ENCODE assay signal across 27 cellular contexts in the genomic region with DNA sequence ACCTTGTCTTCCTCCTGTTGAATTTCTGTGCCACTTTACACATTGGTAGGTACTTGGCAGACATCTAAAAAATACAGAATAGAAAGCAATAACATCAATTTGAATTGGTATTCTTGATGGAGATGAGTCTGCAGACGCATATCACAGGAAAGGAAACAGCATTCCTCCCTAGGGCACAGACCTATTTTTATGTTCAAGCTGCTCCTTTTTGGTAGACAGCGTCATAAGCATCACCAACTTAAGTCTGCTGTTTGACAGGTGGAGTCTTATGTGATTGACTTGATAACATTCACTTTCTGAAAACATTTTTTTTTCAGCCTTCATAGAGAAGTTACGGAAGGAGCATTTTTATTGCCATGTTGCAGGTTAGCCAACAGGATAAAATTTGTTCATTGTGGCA.
"Had no signal": no experiment of that assay in that cellular context is flagged by ENCODE, and none has a peak within 500 bp of the region (broad histone marks: within the 10 kb centered on the region; RNA-seq: fewer than 3 reads in every experiment).

No MANE protein-coding gene starts in this region.

- H3K36me3 Mint-ChIP-seq: natural killer cell; stimulated activated effector memory CD8-positive, alpha-beta T cell treated with anti-CD3 and anti-CD28 coated beads, Interleukin-12 subunit alpha, Interleukin-12 subunit beta, amount 100 ng/mL, for 72 hours; stimulated activated naive B cell treated with anti-CD40 and anti-IgM and Interleukin-4, amounts not matched to agents 10 μg/mL and 1 μg/mL and 100 μg/mL, for 72 hours had no signal

- H3K4me3 ChIP-seq: pancreas, prostate gland, right lobe of liver, sigmoid colon, stomach, thoracic aorta, thyroid gland, tibial nerve, upper lobe of left lung, vagina had no signal

- H3K9me3 ChIP-seq: neutrophil, pancreas, prostate gland, right lobe of liver, sigmoid colon, thoracic aorta, thyroid gland, tibial nerve, vagina had no signal

- H3K36me3 ChIP-seq: neutrophil, pancreas, prostate gland, right lobe of liver, sigmoid colon, stomach, thoracic aorta, thyroid gland, tibial nerve, upper lobe of left lung, vagina had no signal

- H3K4me1 ChIP-seq: pancreas, prostate gland, sigmoid colon, stomach, tibial nerve, upper lobe of left lung, vagina had no signal

- H3K27me3 Mint-ChIP-seq: stimulated activated naive CD8-positive, alpha-beta T cell treated with anti-CD3 and anti-CD28 coated beads, Interleukin-15, Interleukin-2, amounts not matched to agents 100 ng/mL and 50 ng/mL, for 24 hours had no signal

- H3K27ac ChIP-seq: neutrophil, pancreas, prostate gland, right lobe of liver, sigmoid colon, stomach, thoracic aorta, thyroid gland, tibial nerve, upper lobe of left lung, vagina had no signal

- H3K4me1 Mint-ChIP-seq: natural killer cell; nephron; neural crest cell; stimulated activated effector memory CD8-positive, alpha-beta T cell treated with anti-CD3 and anti-CD28 coated beads, Interleukin-12 subunit alpha, Interleukin-12 subunit beta, amount 100 ng/mL, for 72 hours had no signal

- H3K9me3 Mint-ChIP-seq: stimulated activated effector memory CD8-positive, alpha-beta T cell treated with anti-CD3 and anti-CD28 coated beads, Interleukin-12 subunit alpha, Interleukin-12 subunit beta, amount 100 ng/mL, for 72 hours had no signal

- H3K27ac Mint-ChIP-seq: natural killer cell; nephron; stimulated activated effector memory CD8-positive, alpha-beta T cell treated with anti-CD3 and anti-CD28 coated beads, Interleukin-12 subunit alpha, Interleukin-12 subunit beta, amount 100 ng/mL, for 72 hours; stimulated activated naive B cell treated with anti-CD40 and anti-IgM and Interleukin-4, amounts not matched to agents 10 μg/mL and 1 μg/mL and 100 μg/mL, for 72 hours; stimulated activated naive CD8-positive, alpha-beta T cell treated with anti-CD3 and anti-CD28 coated beads, Interleukin-15, Interleukin-2, amounts not matched to agents 100 ng/mL and 50 ng/mL, for 24 hours had no signal

- FAIRE-seq: pancreas, small intestine, urothelium cell line had no signal

- DNase-seq: natural killer cell; nucleus accumbens; pancreas; right cardiac atrium; right lobe of liver; sigmoid colon; small intestine; stimulated activated CD4-positive, alpha-beta T cell treated with anti-CD3 and anti-CD28 coated beads, Interleukin-15, amount 100 ng/mL, for 24 hours; stimulated activated CD4-positive, alpha-beta T cell treated with anti-CD3 and anti-CD28 coated beads, Interleukin-2, amount 100 ng/mL, for 24 hours; stimulated activated CD4-positive, alpha-beta T cell treated with anti-CD3 and anti-CD28 coated beads, Interleukin-2, amount 100 ng/mL, for 48 hours; stimulated activated CD4-positive, alpha-beta T cell treated with anti-CD3 and anti-CD28 coated beads, Interleukin-4, amount 100 ng/mL, for 24 hours; stimulated activated naive B cell treated with anti-CD40 and anti-IgM and Interleukin-4, amounts not matched to agents 10 μg/mL and 1 μg/mL and 100 μg/mL, for 72 hours; stimulated activated naive CD4-positive, alpha-beta T cell treated with Interleukin-2 at 50 U/mL for 16 hours; stomach; thyroid gland; trophoblast cell; upper lobe of left lung had no signal

- H3K27me3 ChIP-seq: neutrophil, pancreas, right lobe of liver, sigmoid colon, stomach, thyroid gland, tibial nerve, upper lobe of left lung, vagina had no signal

- H3K4me3 Mint-ChIP-seq: natural killer cell; nephron; neural crest cell; stimulated activated effector memory CD8-positive, alpha-beta T cell treated with anti-CD3 and anti-CD28 coated beads, Interleukin-12 subunit alpha, Interleukin-12 subunit beta, amount 100 ng/mL, for 72 hours; stimulated activated naive B cell treated with anti-CD40 and anti-IgM and Interleukin-4, amounts not matched to agents 10 μg/mL and 1 μg/mL and 100 μg/mL, for 72 hours; stimulated activated naive CD8-positive, alpha-beta T cell treated with anti-CD3 and anti-CD28 coated beads, Interleukin-15, Interleukin-2, amounts not matched to agents 100 ng/mL and 50 ng/mL, for 24 hours had no signal
